ENCODE assay signal across 22 cellular contexts in genomic region chr6:115415378-115415777, GRCh38.
DNase-seq lines count a peak whose midpoint lies in the region; ATAC-seq and TF ChIP-seq lines count a peak whose summit lies in the region.
"Had no signal": no experiment of that assay in that cellular context is flagged by ENCODE, and none has a peak within 500 bp of the region (broad histone marks: within the 10 kb centered on the region; RNA-seq: fewer than 3 reads in every experiment).

No MANE protein-coding gene starts in this region.

- no peaks in the 10 kb centered on the region; the same call in 1 of the 2 replicates for H3K4me1 ChIP-seq in H9 (ENCODE audit: insufficient read depth, low read length)
- no peaks in the 10 kb centered on the region for H3K4me1 ChIP-seq in NT2/D1 (ENCODE audit: insufficient read depth, insufficient read length)
- H3K4me1 ChIP-seq in mesendoderm (ENCODE audit: control insufficient read depth, low read depth, low read length): no peaks in the 10 kb centered on the region
- H3K4me1 ChIP-seq: BLaER1 had no signal

- H3K27ac Mint-ChIP-seq in H9: peak overlapping the region; percentile 87 to 99 (median 89); a peak in 6 of 7 replicates
- H3K27ac Mint-ChIP-seq: CD4-positive, CD25-positive, alpha-beta regulatory T cell had no signal

- no peak overlapping the region for H3K14ac ChIP-seq in H9 (ENCODE audit: insufficient read depth, low read length)

- H3K4me3 ChIP-seq in NT2/D1 (ENCODE audit: insufficient read length, low read depth) (no peak overlapping the region), mesendoderm (ENCODE audit: low read length) (no peak overlapping the region), lower leg skin (ENCODE audit: low read depth, poor library complexity, severe bottlenecking) (no peak overlapping the region)
- H3K4me3 ChIP-seq: BLaER1, K562, SK-N-MC had no signal

- H3K36me3 Mint-ChIP-seq in H9 (ENCODE audit: insufficient read depth in 1 of 3, low read depth in 3 of 3): peaks cover 2 to 25% (median 18%) of the 10 kb centered on the region in 3 experiments; a peak in 6 of 7 replicates
- H3K36me3 Mint-ChIP-seq: CD4-positive, CD25-positive, alpha-beta regulatory T cell had no signal

- H3K36me3 ChIP-seq in NT2/D1 (ENCODE audit: insufficient read depth, insufficient read length, low read length) (no peaks in the 10 kb centered on the region), mesendoderm (ENCODE audit: control insufficient read depth, insufficient read depth, low read length) (no peaks in the 10 kb centered on the region)
- H3K36me3 ChIP-seq: BLaER1 had no signal

- no peak overlapping the region for H2AK5ac ChIP-seq in H9 (ENCODE audit: insufficient read length, low read length)
- no peak overlapping the region for H2AK5ac ChIP-seq in mesendoderm (ENCODE audit: low read length)

- H3K9me3 ChIP-seq in H9 (ENCODE audit: control insufficient read depth, low read depth, low read length) (no peaks in the 10 kb centered on the region), NT2/D1 (ENCODE audit: insufficient read depth, low read length) (0 out of 2 replicates have a peak, but pooled peaks cover 11% of the 10 kb centered on the region)

- intact Hi-C loops in lower leg skin (cut with DNase I; ENCODE audit: low total_unique reads): no loop called here

- H3K9ac ChIP-seq in H9 (ENCODE audit: extremely low read depth, insufficient read length, low read length): no peak overlapping the region
- H3K9ac ChIP-seq in NT2/D1 (ENCODE audit: insufficient read length, low read depth): no peak overlapping the region
- H3K9ac ChIP-seq in mesendoderm (ENCODE audit: low read length): no peak overlapping the region
- H3K9ac ChIP-seq: BLaER1 had no signal

- H2BK5ac ChIP-seq in H9 (ENCODE audit: insufficient read length, low read length): no peak overlapping the region
- no peak overlapping the region for H2BK5ac ChIP-seq in mesendoderm (ENCODE audit: low read length)

- H3K23ac ChIP-seq in H9 (ENCODE audit: insufficient read length, low read depth, low read length): no peak overlapping the region
- H3K23ac ChIP-seq in mesendoderm (ENCODE audit: low read length): no peak overlapping the region

- H2BK12ac ChIP-seq in H9 (ENCODE audit: insufficient read length, low read depth, low read length): no peak overlapping the region

- peaks cover 2% of the 10 kb centered on the region; the same call in 1 of the 2 replicates for H3K27me3 Mint-ChIP-seq in H9 (ENCODE audit: low read depth)
- H3K27me3 Mint-ChIP-seq: CD4-positive, CD25-positive, alpha-beta regulatory T cell had no signal

- no peak for TF ChIP-seq POLR2A in lower leg skin (IDR thresholded peaks at IDR 0.05)

- ATAC-seq in HG02852 (IDR thresholded peaks at IDR 0.05; ENCODE audit: unreplicated experiment) (no peak), GM21737 (IDR thresholded peaks at IDR 0.05; ENCODE audit: unreplicated experiment) (no peak)
- ATAC-seq: K562, Panc1 had no signal

- H3K4me3 Mint-ChIP-seq in H9: peak overlapping the region; percentile 34 to 56; a peak in 4 of 5 replicates
- H3K4me3 Mint-ChIP-seq: CD4-positive, CD25-positive, alpha-beta regulatory T cell had no signal

- H3K27me3 ChIP-seq in H9 (ENCODE audit: insufficient read depth, low read length) (no peaks in the 10 kb centered on the region), NT2/D1 (ENCODE audit: insufficient read depth, insufficient read length) (no peaks in the 10 kb centered on the region), mesendoderm (ENCODE audit: insufficient read depth, low read length, poor library complexity) (no peaks in the 10 kb centered on the region)
- H3K27me3 ChIP-seq: BLaER1 had no signal

- DNase-seq in H9 (peak; percentile 73), NT2/D1 (ENCODE audit: low read depth, low spot score) (peak; percentile 72), iPS DF 4.7 (ENCODE audit: extremely low read depth, low spot score) (peak; percentile 80), mesendoderm (peak; percentile 46), lower leg skin (ENCODE audit: low spot score in 2 of 2) (no peak), NCI-H1092 treated with DMSO at 0.1 percent for 48 hours (lab: John Stamatoyannopoulos, UW) (no peak)
- DNase-seq: CD4-positive, CD25-positive, alpha-beta regulatory T cell; DMS153; DND-41; HCEC 1CT; Kasumi-1; NCI-H1105 treated with DMSO at 0.1 percent for 48 hours; NCI-H2029; NCI-H446; NCI-H526; SIG-M5 had no signal

- H3K4me2 ChIP-seq in H9 (ENCODE audit: insufficient read depth, insufficient read length, low read length) (no peak overlapping the region), mesendoderm (ENCODE audit: low read length) (no peak overlapping the region)
- H3K4me2 ChIP-seq: BLaER1 had no signal

- H3T11ph ChIP-seq in H9 (ENCODE audit: low read length): no peak overlapping the region

- H2AFZ ChIP-seq in H9 (ENCODE audit: low read length): no peak overlapping the region

- H3K4me1 Mint-ChIP-seq in H9: peaks cover 32 to 33% of the 10 kb centered on the region in 2 experiments
- H3K4me1 Mint-ChIP-seq: CD4-positive, CD25-positive, alpha-beta regulatory T cell had no signal

- H4K20me1 ChIP-seq in H9 (ENCODE audit: control insufficient read depth, insufficient read depth, insufficient read length): no peaks in the 10 kb centered on the region
- H4K20me1 ChIP-seq: BLaER1 had no signal

- H3K79me1 ChIP-seq in H9 (ENCODE audit: insufficient read depth, low read depth, low read length, poor library complexity, severe bottlenecking) (no peaks in the 10 kb centered on the region), mesendoderm (ENCODE audit: low read length) (no peaks in the 10 kb centered on the region)

- no peak overlapping the region for H3K56ac ChIP-seq in H9 (ENCODE audit: insufficient read length, low read depth, low read length)
- no peak overlapping the region for H3K56ac ChIP-seq in mesendoderm (ENCODE audit: low read length)

- no peak for TF ChIP-seq CTCF in H9 (conservative IDR thresholded peaks at IDR 0.05)
- no peak for TF ChIP-seq CTCF in lower leg skin (IDR thresholded peaks at IDR 0.05)

- H4K5ac ChIP-seq in H9 (ENCODE audit: insufficient read length, low read depth, low read length) (no peak overlapping the region), mesendoderm (ENCODE audit: low read length) (no peak overlapping the region)

- no peak overlapping the region for H4K91ac ChIP-seq in H9 (ENCODE audit: insufficient read length, low read depth, low read length)

- peaks cover 15 to 16% of the 10 kb centered on the region in 2 experiments for H3K9me3 Mint-ChIP-seq in H9

- H3K79me2 ChIP-seq in H9 (ENCODE audit: insufficient read depth, low read length): no peaks in the 10 kb centered on the region
- H3K79me2 ChIP-seq in mesendoderm (ENCODE audit: control insufficient read depth, insufficient read depth, low read length): no peaks in the 10 kb centered on the region

- H4K8ac ChIP-seq in H9 (replicated peaks; ENCODE audit: insufficient read length, low read depth, low read length): no peak overlapping the region
- no peak overlapping the region for H4K8ac ChIP-seq in mesendoderm (ENCODE audit: low read depth, low read length)

- no CpG with 5 or more reads among the region's 3 CpGs for WGBS in H9 (ENCODE audit: extremely low coverage, insufficient read length, low lambda C conversion rate)
- no CpG with 5 or more reads among the region's 3 CpGs for WGBS in mesendoderm (ENCODE audit: extremely low coverage, insufficient coverage, low lambda C conversion rate)
- WGBS in lower leg skin, 2 donors: 42 to 71% methylated on average over 3 of the region's 3 CpGs

- H2BK15ac ChIP-seq in H9 (ENCODE audit: low read depth, low read length): no peak overlapping the region
- H2BK15ac ChIP-seq in mesendoderm (replicated peaks; ENCODE audit: low read depth): no peak overlapping the region

- H3K18ac ChIP-seq in H9 (ENCODE audit: insufficient read length, low read depth, low read length): no peak overlapping the region
- H3K18ac ChIP-seq in mesendoderm (ENCODE audit: low read length): no peak overlapping the region

- H3K4ac ChIP-seq in H9 (ENCODE audit: low read depth, low read length): no peak overlapping the region
- no peak overlapping the region for H3K4ac ChIP-seq in mesendoderm (ENCODE audit: low read depth, low read length)

- H3K23me2 ChIP-seq in H9 (ENCODE audit: insufficient read length, low read depth, low read length, poor library complexity, severe bottlenecking): no peaks in the 10 kb centered on the region

- H2BK20ac ChIP-seq in H9 (ENCODE audit: low read depth, low read length, poor library complexity, severe bottlenecking): no peak overlapping the region

- H3K27ac ChIP-seq in H9 (ENCODE audit: insufficient read length, low read depth, low read length): no peak overlapping the region
- H3K27ac ChIP-seq in mesendoderm (ENCODE audit: low read depth, low read length): no peak overlapping the region
- H3K27ac ChIP-seq: BLaER1, SK-N-MC had no signal

- H2BK120ac ChIP-seq in H9 (ENCODE audit: low read depth, low read length, poor library complexity, severe bottlenecking) (no peak overlapping the region), mesendoderm (ENCODE audit: low read depth, low read length) (no peak overlapping the region)

Comparison
In these comparisons a context has a peak if more than half of its experiments do, and no peak if none do; other contexts are left out.
1. DNase-seq: peak in H9 (single experiment), NT2/D1 (single experiment), iPS DF 4.7 (single experiment) and mesendoderm (single experiment); none in lower leg skin (0 of 2) and NCI-H1092 treated with DMSO at 0.1 percent for 48 hours (single experiment).